ENCODE assay signal across 8 cellular contexts in the genomic region with DNA sequence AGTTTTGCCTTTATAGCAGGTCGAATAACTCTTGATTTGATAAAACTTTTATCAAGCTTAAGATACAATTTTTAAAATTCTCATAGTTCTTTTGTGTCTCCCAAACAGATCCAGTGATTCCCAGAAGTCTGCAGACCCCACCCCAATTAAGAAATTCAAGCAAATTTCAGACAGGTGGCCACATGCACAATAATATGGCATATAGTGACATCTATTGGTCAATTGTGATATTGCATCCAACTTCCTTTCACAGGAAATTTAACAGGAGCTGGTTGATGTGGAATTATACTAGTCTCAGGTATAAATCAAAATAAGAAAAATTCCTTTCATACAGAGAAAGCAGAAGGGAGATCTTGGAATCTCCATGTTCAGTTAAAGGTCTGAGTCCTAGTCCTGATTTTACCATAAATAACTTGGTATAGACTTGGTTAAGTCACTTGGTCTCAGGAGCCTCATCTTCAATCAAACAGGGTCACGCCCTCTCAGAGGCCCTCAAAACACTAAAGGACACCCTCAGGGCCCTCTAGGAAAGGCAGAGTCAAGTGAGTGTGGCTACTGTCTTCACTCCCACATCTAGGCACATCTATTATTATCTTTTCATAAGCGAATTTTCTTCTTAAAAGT. TPM values are rescaled to one million over a fixed set of nuclear protein-coding genes. Genes with fewer than 3 reads are reported as not detected.
DNase-seq lines count a peak whose midpoint lies in the region; ATAC-seq and TF ChIP-seq lines count a peak whose summit lies in the region.

No MANE protein-coding gene starts in this region.

- H2BK12ac ChIP-seq in H9 (ENCODE audit: insufficient read length, low read depth, low read length), result no peak overlapping the region

- H3K27ac ChIP-seq in C4-2B (no peak overlapping the region), H9 (ENCODE audit: insufficient read length, low read depth, low read length) (no peak overlapping the region), sigmoid colon (no peak overlapping the region)

- no peaks in the 10 kb centered on the region for H3K4me1 Mint-ChIP-seq in H9

- peaks cover 14% of the 10 kb centered on the region for H3K27me3 Mint-ChIP-seq in H9 (ENCODE audit: low read depth)

- no peak for DNase-seq in H9
- peak; percentile 13 for DNase-seq in RPMI7951 (ENCODE audit: low read depth)
- peak; percentile 53 for DNase-seq in fibroblast of pulmonary artery (ENCODE audit: low read depth)
- no peak for DNase-seq in sigmoid colon
- no peak for DNase-seq in D341Med (ENCODE audit: low spot score)
- no peak for DNase-seq in NCI-H524 treated with DMSO at 0.1 percent for 48 hours (lab: John Stamatoyannopoulos, UW)

- ATAC-seq in HG03045 (IDR thresholded peaks at IDR 0.05; ENCODE audit: unreplicated experiment), result no peak

- no peaks in the 10 kb centered on the region for H3K79me2 ChIP-seq in H9 (ENCODE audit: insufficient read depth, low read length)

- WGBS in H9 (ENCODE audit: extremely low coverage, insufficient read length, low lambda C conversion rate), result no CpG with 5 or more reads among the region's 3 CpGs
- WGBS in sigmoid colon, 2 donors, result 69 to 70% methylated on average over 3 of the region's 3 CpGs

- H2BK5ac ChIP-seq in H9 (ENCODE audit: insufficient read length, low read length), result no peak overlapping the region

- no peak overlapping the region for H2BK15ac ChIP-seq in H9 (ENCODE audit: low read depth, low read length)

- H3K4me2 ChIP-seq in H9 (ENCODE audit: insufficient read depth, insufficient read length, low read length), result no peak overlapping the region

- intact Hi-C loops in sigmoid colon (cut with DNase I), result loop anchor here (1.0 to 5.0 kb wide), 2 partner anchors 71 to 225 kb away; partner anchors contain the start of gene DUSP23

- H3K9me3 Mint-ChIP-seq in H9, result no peaks in the 10 kb centered on the region

- H3K27me3 ChIP-seq in H9 (ENCODE audit: insufficient read depth, low read length) (no peaks in the 10 kb centered on the region), sigmoid colon (no peaks in the 10 kb centered on the region)

- no peak overlapping the region for H3K56ac ChIP-seq in H9 (ENCODE audit: insufficient read length, low read depth, low read length)

- H3K79me1 ChIP-seq in H9 (ENCODE audit: insufficient read depth, low read depth, low read length, poor library complexity, severe bottlenecking), result no peaks in the 10 kb centered on the region

- H4K20me1 ChIP-seq in H9 (ENCODE audit: control insufficient read depth, insufficient read depth, insufficient read length), result no peaks in the 10 kb centered on the region

- H3K9me3 ChIP-seq in H9 (ENCODE audit: control insufficient read depth, low read depth, low read length) (no peaks in the 10 kb centered on the region), sigmoid colon (no peaks in the 10 kb centered on the region)

- H4K5ac ChIP-seq in H9 (ENCODE audit: insufficient read length, low read depth, low read length), result no peak overlapping the region

- H3K9ac ChIP-seq in H9 (ENCODE audit: extremely low read depth, insufficient read length, low read length), result no peak overlapping the region

- TF ChIP-seq CTCF in C4-2B (conservative IDR thresholded peaks at IDR 0.05) (peak; percentile 82), H9 (conservative IDR thresholded peaks at IDR 0.05) (peak; percentile 91), fibroblast of pulmonary artery (IDR thresholded peaks at IDR 0.05; ENCODE audit: low read length, missing control alignments) (peak; percentile 63), sigmoid colon (IDR thresholded peaks at IDR 0.05) (peak; percentile 65 to 81 (median 74))

- no peak for TF ChIP-seq EP300 in sigmoid colon (IDR thresholded peaks at IDR 0.05)

- no peak for TF ChIP-seq POLR2A in sigmoid colon (IDR thresholded peaks at IDR 0.05)

- no peak overlapping the region for H3K4me3 Mint-ChIP-seq in H9

- no peak overlapping the region for H3K14ac ChIP-seq in H9 (ENCODE audit: insufficient read depth, low read length)

- H2BK20ac ChIP-seq in H9 (ENCODE audit: low read depth, low read length, poor library complexity, severe bottlenecking), result no peak overlapping the region

- H3K4me1 ChIP-seq in H9 (ENCODE audit: insufficient read depth, low read length), result no peaks in the 10 kb centered on the region
- H3K4me1 ChIP-seq in sigmoid colon, result no peaks in the 10 kb centered on the region

- H2AK5ac ChIP-seq in H9 (ENCODE audit: insufficient read length, low read length), result no peak overlapping the region

- no peak overlapping the region for H2BK120ac ChIP-seq in H9 (ENCODE audit: low read depth, low read length, poor library complexity, severe bottlenecking)

- no peak overlapping the region for H4K8ac ChIP-seq in H9 (replicated peaks; ENCODE audit: insufficient read length, low read depth, low read length)

- no peak overlapping the region for H2AFZ ChIP-seq in H9 (ENCODE audit: low read length)

- H3K27ac Mint-ChIP-seq in H9, result no peak overlapping the region

- H3K4me3 ChIP-seq in fibroblast of pulmonary artery (replicated peaks; ENCODE audit: low read depth, low read length), result no peak overlapping the region
- no peak overlapping the region for H3K4me3 ChIP-seq in sigmoid colon

- no peak overlapping the region for H3K23ac ChIP-seq in H9 (ENCODE audit: insufficient read length, low read depth, low read length)

- H4K91ac ChIP-seq in H9 (ENCODE audit: insufficient read length, low read depth, low read length), result no peak overlapping the region

- no peaks in the 10 kb centered on the region for H3K36me3 Mint-ChIP-seq in H9 (ENCODE audit: insufficient read depth in 1 of 3, low read depth in 3 of 3)

- H3T11ph ChIP-seq in H9 (ENCODE audit: low read length), result no peak overlapping the region

- H3K23me2 ChIP-seq in H9 (ENCODE audit: insufficient read length, low read depth, low read length, poor library complexity, severe bottlenecking), result no peaks in the 10 kb centered on the region

- no peak overlapping the region for H3K4ac ChIP-seq in H9 (ENCODE audit: low read depth, low read length)

- H3K18ac ChIP-seq in H9 (ENCODE audit: insufficient read length, low read depth, low read length), result no peak overlapping the region

- H3K36me3 ChIP-seq in sigmoid colon, result peaks cover 0 to 3% (median 0%) of the 10 kb centered on the region in 4 donors

RNA-seq across cellular contexts. Expression of gene PIGM, which starts 24.1 kb away (rescaled TPM):
- total RNA-seq in H9 (2021) (5.9 and 6.2 TPM in 2 replicates), sigmoid colon (1 to 10 TPM; 3.3 to 4.7 (median 4.5) TPM)
- 4.7 and 4.9 TPM in 2 replicates for total RNA-seq in RPMI7951 (2014; rRNA removed; shearing (Covaris generic))
- polyA plus RNA-seq in sigmoid colon, result 1 to 10 TPM in 1 of 3 donors, under 1 TPM in 2; 0.60 to 3.6 (median 0.69) TPM

RNA-seq across cellular contexts. Expression of gene SLAMF9, which starts 53.7 kb away (rescaled TPM):
- not detected in 2 replicates for total RNA-seq in H9 (2021)
- 0.60 and 0.88 TPM in 2 replicates for total RNA-seq in RPMI7951 (2014; rRNA removed; shearing (Covaris generic))
- not detected for total RNA-seq in sigmoid colon
- under 1 TPM in 1 of 3 donors, not detected in 2; 0.15 TPM for polyA plus RNA-seq in sigmoid colon

Comparison
In these comparisons a context has a peak if more than half of its experiments do, and no peak if none do; other contexts are left out.
1. DNase-seq: peak in RPMI7951 (single experiment) and fibroblast of pulmonary artery (single experiment); none in H9 (single experiment), sigmoid colon (single experiment), D341Med (single experiment) and NCI-H524 treated with DMSO at 0.1 percent for 48 hours (single experiment).
2. Peak in every context shown above with its lines, with median percentiles within 50 percentile points of each other: CTCF ChIP-seq.